21 cellular contexts compared by ENCODE assay signal in genomic region chr3:83740504-83740903, GRCh38.
DNase-seq lines count a peak whose midpoint lies in the region; ATAC-seq and TF ChIP-seq lines count a peak whose summit lies in the region.
"Had no signal": no experiment of that assay in that cellular context is flagged by ENCODE, and none has a peak within 500 bp of the region (broad histone marks: within the 10 kb centered on the region; RNA-seq: fewer than 3 reads in every experiment).

No MANE protein-coding gene starts in this region.

- peaks cover 5% of the 10 kb centered on the region for H3K4me1 ChIP-seq in left ventricle myocardium inferior
- H3K4me1 ChIP-seq in heart right ventricle: no peaks in the 10 kb centered on the region
- H3K4me1 ChIP-seq: BE2C had no signal

- H3K36me3 ChIP-seq in left ventricle myocardium inferior (no peaks in the 10 kb centered on the region), heart right ventricle (no peaks in the 10 kb centered on the region), SU-DHL-6 (ENCODE audit: low read length) (no peaks in the 10 kb centered on the region)
- H3K36me3 ChIP-seq: BE2C, BLaER1 had no signal

- peak; percentile 77 for ATAC-seq in Right ventricle myocardium superior (ENCODE audit: poor library complexity)
- ATAC-seq in heart right ventricle: peak in 5 of 8 donors; percentile 34 to 88 (median 75)

- intact Hi-C loops in Right ventricle myocardium superior (cut with DNase I): no loop called here
- intact Hi-C loops in left ventricle myocardium inferior (cut with micrococcal nuclease): no loop called here
- intact Hi-C loops in heart right ventricle (cut with DNase I): no loop called here
- intact Hi-C loops in cardiac septum (cut with DNase I): no loop called here

- H3K27ac ChIP-seq in left ventricle myocardium inferior (replicated peaks) (no peak overlapping the region), heart right ventricle (no peak overlapping the region), SU-DHL-6 (ENCODE audit: low read depth, low read length) (no peak overlapping the region)
- H3K27ac ChIP-seq: BLaER1 had no signal

- peak overlapping the region; percentile 28 for H2AFZ ChIP-seq in SU-DHL-6 (ENCODE audit: low read depth, low read length, severe bottlenecking)

- no peak overlapping the region for H3K4me2 ChIP-seq in SU-DHL-6 (ENCODE audit: low read depth, low read length, poor library complexity, severe bottlenecking)
- H3K4me2 ChIP-seq: BLaER1 had no signal

- TF ChIP-seq CTCF in left ventricle myocardium inferior (IDR thresholded peaks at IDR 0.05; ENCODE audit: borderline replicate concordance) (no peak), heart right ventricle (IDR thresholded peaks at IDR 0.05) (no peak), SU-DHL-6 (IDR thresholded peaks at IDR 0.05; ENCODE audit: insufficient read depth, low read length, poor library complexity, severe bottlenecking) (no peak)

- no peaks in the 10 kb centered on the region for H3F3A ChIP-seq in SU-DHL-6 (ENCODE audit: insufficient read depth)

- no peaks in the 10 kb centered on the region for H4K20me1 ChIP-seq in SU-DHL-6 (ENCODE audit: low read depth, low read length)
- H4K20me1 ChIP-seq: BLaER1 had no signal

- H3K27me3 ChIP-seq in left ventricle myocardium inferior (ENCODE audit: low read depth): no peaks in the 10 kb centered on the region
- no peaks in the 10 kb centered on the region for H3K27me3 ChIP-seq in heart right ventricle
- H3K27me3 ChIP-seq in SU-DHL-6 (ENCODE audit: low read length): no peaks in the 10 kb centered on the region
- H3K27me3 ChIP-seq: BE2C, BLaER1 had no signal

- H3K9me2 ChIP-seq in SU-DHL-6 (replicated peaks; ENCODE audit: insufficient read depth, low read length): no peaks in the 10 kb centered on the region

- H3K9me3 ChIP-seq in left ventricle myocardium inferior (replicated peaks) (no peaks in the 10 kb centered on the region), heart right ventricle (peaks cover 0 to 6% (median 0%) of the 10 kb centered on the region in 11 donors), SU-DHL-6 (ENCODE audit: insufficient read depth, low read length) (no peaks in the 10 kb centered on the region; the same call in 1 of the 2 replicates)
- H3K9me3 ChIP-seq: BE2C had no signal

- H3K79me2 ChIP-seq in SU-DHL-6 (ENCODE audit: insufficient read depth, low read length): no peaks in the 10 kb centered on the region

- DNase-seq in Right ventricle myocardium superior (no peak), left ventricle myocardium inferior (no peak), heart right ventricle (no peak), cardiac septum (ENCODE audit: low spot score) (no peak), KG1 (lab: John Stamatoyannopoulos, UW) (no peak), NCI-H226 (no peak)
- DNase-seq: 8988T; ACHN; BE2C; C1 segment of cervical spinal cord; CD4-positive, alpha-beta memory T cell; CD4-positive, CD25-positive, alpha-beta regulatory T cell; CD8-positive, alpha-beta memory T cell; COR-L47; DMS 273 treated with DMSO at 0.1 percent for 48 hours; DMS153; DMS53; DMS79; GF-D8 had no signal

- WGBS in heart right ventricle, 2 donors: 19 to 30% methylated on average over 1 of the region's 1 CpG

- H3K4me3 ChIP-seq in left ventricle myocardium inferior (no peak overlapping the region), heart right ventricle (no peak overlapping the region), SU-DHL-6 (ENCODE audit: insufficient read depth, low read length, poor library complexity, severe bottlenecking) (no peak overlapping the region)
- H3K4me3 ChIP-seq: BLaER1 had no signal

- H3K9ac ChIP-seq in SU-DHL-6 (ENCODE audit: low read length): no peak overlapping the region
- H3K9ac ChIP-seq: BLaER1 had no signal
